In the genomic region with DNA sequence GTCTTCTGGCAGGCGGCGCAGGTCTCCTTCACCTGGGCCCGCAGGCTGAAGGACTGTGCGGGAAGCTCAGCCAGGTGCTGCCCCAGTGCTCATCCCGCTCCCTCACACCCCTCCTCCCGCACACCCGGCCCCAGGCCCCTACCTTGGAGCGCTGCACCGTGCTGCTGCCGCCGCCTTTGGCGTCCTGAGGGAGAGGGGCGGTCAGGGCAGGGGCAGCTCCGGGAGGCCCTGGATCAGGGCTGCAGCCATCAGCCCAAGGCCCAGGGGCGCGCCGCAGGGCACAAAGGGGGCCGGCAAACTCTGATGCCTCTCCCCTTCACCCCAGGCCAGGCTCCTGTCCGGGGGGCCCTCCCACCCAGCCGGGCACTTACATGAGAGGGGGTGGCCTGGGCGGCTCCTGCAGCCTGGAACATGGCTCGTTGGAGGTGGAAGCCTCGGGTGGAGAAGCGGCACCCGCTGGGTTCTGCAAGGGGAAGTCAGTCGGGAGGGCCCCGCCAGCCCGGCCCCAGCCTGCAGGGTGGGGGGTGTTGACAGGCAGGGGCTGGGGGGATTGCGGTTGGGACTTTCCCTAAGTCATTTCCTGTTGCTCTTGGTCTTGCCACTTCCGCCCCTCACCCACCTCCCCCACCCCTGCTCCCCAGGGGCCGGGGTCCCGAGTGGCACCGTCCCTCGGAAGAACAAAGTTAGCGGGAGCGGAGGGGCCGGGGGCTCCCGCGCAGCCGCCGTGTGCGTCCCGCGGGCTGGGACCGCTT, we compare ENCODE assay signal across 8 cellular contexts. TPM values are rescaled to one million over a fixed set of nuclear protein-coding genes. Genes with fewer than 3 reads are reported as not detected.
DNase-seq lines count a peak whose midpoint lies in the region; ATAC-seq, FAIRE-seq and TF ChIP-seq lines count a peak whose summit lies in the region.

No MANE protein-coding gene starts in this region.

- H3K27me3 ChIP-seq in right atrium auricular region (no peaks in the 10 kb centered on the region), gastrocnemius medialis (peaks cover 5 to 20% (median 10%) of the 10 kb centered on the region in 3 donors)

- TF ChIP-seq POLR2A in GM12891 (IDR thresholded peaks at IDR 0.05; ENCODE audit: low read depth, low read length) (peak; percentile 58; the same call in 1 of the 2 replicates), gastrocnemius medialis (IDR thresholded peaks at IDR 0.05) (no peak)

- intact Hi-C loops in gastrocnemius medialis (cut with DNase I; ENCODE audit: low total_unique reads): loop anchor here (5.0 kb wide), 2 partner anchors 77 to 272 kb away; a partner anchor contains a TSS

- DNase-seq in GM12891 (ENCODE audit: insufficient read length, low spot score) (peak; percentile 70), SIG-M5 treated with dmso at 0.1 percent for 504 hours (lab: John Stamatoyannopoulos, UW; ENCODE audit: unreplicated experiment) (peak; percentile 92), right atrium auricular region (ENCODE audit: low spot score) (no peak), gastrocnemius medialis (no peak), NCI-H1694 treated with DMSO at 0.1 percent for 48 hours (lab: John Stamatoyannopoulos, UW) (no peak), kidney glomerular epithelial cell (lab: John Stamatoyannopoulos, UW) (no peak)
- peak; percentile 88 for DNase-seq in activated gamma-delta T cell treated with anti-CD3 and anti-CD28 coated beads, Interleukin-2, amount 50 U/mL, for 16 hours (ENCODE audit: low read depth)

- TF ChIP-seq CTCF in right atrium auricular region (IDR thresholded peaks at IDR 0.05): no peak
- TF ChIP-seq CTCF in gastrocnemius medialis (IDR thresholded peaks at IDR 0.05 in 4 of 5, conservative IDR thresholded peaks at IDR 0.05 in 1 of 5): no peak

- H3K27ac ChIP-seq in right atrium auricular region: peak overlapping the region; percentile 63 to 77
- peak overlapping the region in 2 of 4 donors; percentile 22 to 26 for H3K27ac ChIP-seq in gastrocnemius medialis

- FAIRE-seq in GM12891 (lab: Jason Lieb, UNC): peak; percentile 90

- ATAC-seq in HG02852 (IDR thresholded peaks at IDR 0.05; ENCODE audit: unreplicated experiment): peak; percentile 29
- ATAC-seq in gastrocnemius medialis: no peak

- peaks cover 0 to 39% of the 10 kb centered on the region in 2 donors for H3K4me1 ChIP-seq in right atrium auricular region
- H3K4me1 ChIP-seq in gastrocnemius medialis: peaks cover 17 to 24% of the 10 kb centered on the region in 2 donors

- H3K4me3 ChIP-seq in right atrium auricular region (peak overlapping the region; percentile 51 to 72), gastrocnemius medialis (peak overlapping the region; percentile 25 to 54 (median 52))

- no peaks in the 10 kb centered on the region for H3K9me3 ChIP-seq in right atrium auricular region
- H3K9me3 ChIP-seq in gastrocnemius medialis: no peaks in the 10 kb centered on the region

- in situ Hi-C loops in gastrocnemius medialis (cut with MboI; ENCODE audit: low sequenced_read_pairs in 4 of 4): no loop called here

- H3K36me3 ChIP-seq in right atrium auricular region (peaks cover 15% of the 10 kb centered on the region), gastrocnemius medialis (peaks cover 0 to 19% of the 10 kb centered on the region in 2 donors)

TF ChIP-seq in GM12891, 5 proteins besides CTCF, POLR2A, EP300 and RAD21:
- TF ChIP-seq PAX5 (IDR thresholded peaks at IDR 0.05; ENCODE audit: insufficient read depth, low read length, severe bottlenecking) (no peak), SPI1 (IDR thresholded peaks at IDR 0.05; ENCODE audit: low read depth, low read length) (peak; percentile 67), POU2F2 (IDR thresholded peaks at IDR 0.05; ENCODE audit: low read depth, low read length) (no peak), POLR2AphosphoS5 (IDR thresholded peaks at IDR 0.05; ENCODE audit: low read depth, low read length) (peak; percentile 71), TAF1 (IDR thresholded peaks at IDR 0.05; ENCODE audit: low read depth, low read length) (peak; percentile 17; the same call in 1 of the 2 replicates)
TF ChIP-seq in GM12891: peak in this region for 3.

RNA-seq across cellular contexts. Expression of a gene that starts 0.9 kb away (rescaled TPM):
- 184 TPM for polyA plus RNA-seq in GM12891 (2012; ENCODE audit: low read depth, missing spikeins)
- total RNA-seq in right atrium auricular region: 1 to 10 TPM; 2.7 to 5.6 TPM
- total RNA-seq in gastrocnemius medialis: 1 to 10 TPM in 3 of 4 donors, under 1 TPM in 1; 0.97 to 2.8 (median 1.5) TPM

RNA-seq across cellular contexts. Expression of a gene that starts 42.5 kb away (rescaled TPM):
- polyA plus RNA-seq in GM12891 (2012; ENCODE audit: low read depth, missing spikeins): 39.0 TPM
- total RNA-seq in right atrium auricular region (10 to 100 TPM; 13.1 to 14.4 TPM), gastrocnemius medialis (10 to 100 TPM in 1 of 4 donors, 1 to 10 TPM in 3; 7.5 to 15.0 (median 8.6) TPM)

Comparison
In these comparisons a context has a peak if more than half of its experiments do, and no peak if none do; other contexts are left out.
1. DNase-seq: peak in GM12891 (single experiment), SIG-M5 treated with dmso at 0.1 percent for 504 hours (single experiment) and activated gamma-delta T cell treated with anti-CD3 and anti-CD28 coated beads, Interleukin-2, amount 50 U/mL, for 16 hours (single experiment); none in right atrium auricular region (single experiment), gastrocnemius medialis (0 of 2), NCI-H1694 treated with DMSO at 0.1 percent for 48 hours (single experiment) and kidney glomerular epithelial cell (single experiment).